ENCODE assay signal across 43 cellular contexts in genomic region chr16:55889518-55889917, GRCh38. TPM values are rescaled to one million over a fixed set of nuclear protein-coding genes. Genes with fewer than 3 reads are reported as not detected.
"Had no signal": no experiment of that assay in that cellular context is flagged by ENCODE, and none has a peak within 500 bp of the region (broad histone marks: within the 10 kb centered on the region; RNA-seq: fewer than 3 reads in every experiment).

No MANE protein-coding gene starts in this region.

- DNase-seq: activated effector memory CD4-positive, alpha-beta T cell treated with anti-CD3 and anti-CD28 coated beads, Interleukin-2, amount 50 U/mL, for 16 hours; activated effector memory CD4-positive, alpha-beta T cell treated with Interleukin-2 at 50 U/mL for 16 hours; activated gamma-delta T cell; activated gamma-delta T cell treated with Interleukin-2 at 50 U/mL for 16 hours; activated naive CD4-positive, alpha-beta T cell; activated naive CD4-positive, alpha-beta T cell treated with anti-CD3 and anti-CD28 coated beads for 36 hours; activated naive CD4-positive, alpha-beta T cell treated with anti-CD3 and anti-CD28 coated beads, Interleukin-2, amount 10 ng/mL, durations not matched to agents 7 days and 5 days; activated naive CD4-positive, alpha-beta T cell treated with anti-CD3 and anti-CD28 coated beads, Interleukin-2, amount 50 U/mL, for 16 hours; activated naive CD4-positive, alpha-beta T cell treated with Interleukin-2 at 50 U/mL for 16 hours; activated naive CD8-positive, alpha-beta T cell treated with anti-CD3 and anti-CD28 coated beads for 36 hours; activated naive CD8-positive, alpha-beta T cell treated with anti-CD3 and anti-CD28 coated beads, Interleukin-2, amount 10 ng/mL, durations not matched to agents 7 days and 5 days; activated naive CD8-positive, alpha-beta T cell treated with anti-CD3 and anti-CD28 coated beads, Interleukin-2, amount 50 U/mL, for 24 hours; activated T-cell treated with anti-CD3 and anti-CD28 coated beads for 4 hours; activated T-cell treated with anti-CD3 and anti-CD28 coated beads, Interleukin-2, amount 50 U/mL, for 1 hour; activated T-cell treated with anti-CD3 and anti-CD28 coated beads, Interleukin-2, amount 50 U/mL, for 24 hours; activated T-cell treated with anti-CD3 and anti-CD28 coated beads, Interleukin-2, amount 50 U/mL, for 4 hours; activated T-cell treated with anti-CD3 and anti-CD28 coated beads, Interleukin-2, amount 50 U/mL, for 48 hours; activated T-cell treated with anti-CD3 and anti-CD28 coated beads, Interleukin-2, amount 50 U/mL, for 72 hours; adrenal gland; amniotic stem cell; amygdala; anterior cingulate cortex; aorta; body of pancreas; brain microvascular endothelial cell; caudate nucleus; central memory CD4-positive, alpha-beta T cell; cerebellar nuclear complex had no signal

- H3K27ac Mint-ChIP-seq: activated naive CD4-positive, alpha-beta T cell treated with anti-CD3 and anti-CD28 coated beads for 36 hours; activated naive CD4-positive, alpha-beta T cell treated with anti-CD3 and anti-CD28 coated beads, Interleukin-2, amount 10 ng/mL, durations not matched to agents 7 days and 5 days; activated naive CD4-positive, alpha-beta T cell treated with anti-CD3 and anti-CD28 coated beads, Interleukin-2, amount 50 U/mL, for 24 hours; activated naive CD8-positive, alpha-beta T cell; activated naive CD8-positive, alpha-beta T cell treated with anti-CD3 and anti-CD28 coated beads for 36 hours; activated naive CD8-positive, alpha-beta T cell treated with anti-CD3 and anti-CD28 coated beads, Interleukin-2, amount 10 ng/mL, durations not matched to agents 7 days and 5 days; activated naive CD8-positive, alpha-beta T cell treated with anti-CD3 and anti-CD28 coated beads, Interleukin-2, amount 50 U/mL, for 24 hours; activated T-cell treated with anti-CD3 and anti-CD28 coated beads, Interleukin-2, amount 50 U/mL, for 24 hours; activated T-cell treated with anti-CD3 and anti-CD28 coated beads, Interleukin-2, amount 50 U/mL, for 72 hours; activated T-helper 1 cell treated with anti-CD3 and anti-CD28 coated beads, Interleukin-12 subunit alpha, Interleukin-12 subunit beta, Interleukin-2, Interleukin-4 antibody, amounts not matched to agents 30 ng/mL and 10 ng/mL and 1 ng/mL, durations not matched to agents 14 hours and 24 hours and 36 hours; activated T-helper 17 cell treated with anti-CD3 and anti-CD28 coated beads, Interleukin-2, amount 50 U/mL, for 72 hours; activated T-helper 2 cell treated with anti-CD3 and anti-CD28 coated beads, Interferon-gamma antibody, Interleukin-2, Interleukin-4, amounts not matched to agents 10 μg/mL and 5 μg/mL and 100 μg/mL, durations not matched to agents 14 hours and 24 hours and 36 hours; brain had no signal

- H3K27me3 Mint-ChIP-seq: activated naive CD4-positive, alpha-beta T cell treated with anti-CD3 and anti-CD28 coated beads, Interleukin-2, amount 10 ng/mL, durations not matched to agents 7 days and 5 days; activated naive CD8-positive, alpha-beta T cell treated with anti-CD3 and anti-CD28 coated beads, Interleukin-2, amount 50 U/mL, for 24 hours; brain had no signal

- H3K36me3 ChIP-seq: adrenal gland, ascending aorta, brain microvascular endothelial cell, breast epithelium, cardiac muscle cell had no signal

- FAIRE-seq: astrocyte, bronchial epithelial cell had no signal

- H3K4me1 ChIP-seq: adrenal gland, ascending aorta, body of pancreas, breast epithelium had no signal

- H3K36me3 Mint-ChIP-seq: activated naive CD4-positive, alpha-beta T cell treated with anti-CD3 and anti-CD28 coated beads, Interleukin-2, amount 10 ng/mL, durations not matched to agents 7 days and 5 days; activated naive CD8-positive, alpha-beta T cell treated with anti-CD3 and anti-CD28 coated beads for 36 hours; activated naive CD8-positive, alpha-beta T cell treated with anti-CD3 and anti-CD28 coated beads, Interleukin-2, amount 10 ng/mL, durations not matched to agents 7 days and 5 days; brain had no signal

- H3K4me3 ChIP-seq: adrenal gland, ascending aorta, body of pancreas, breast epithelium, cardiac muscle cell had no signal

- H3K27ac ChIP-seq: adrenal gland, ascending aorta, body of pancreas, brain microvascular endothelial cell, breast epithelium, cardiac muscle cell had no signal

- ATAC-seq: activated naive CD4-positive, alpha-beta T cell treated with anti-CD3 and anti-CD28 coated beads, Interleukin-2, amount 50 U/mL, for 72 hours; activated naive CD8-positive, alpha-beta T cell treated with anti-CD3 and anti-CD28 coated beads, Interleukin-2, amount 50 U/mL, for 24 hours; activated T-cell treated with anti-CD3 and anti-CD28 coated beads, Interleukin-2, amount 50 U/mL, for 4 hours; activated T-cell treated with anti-CD3 and anti-CD28 coated beads, Interleukin-2, amount 50 U/mL, for 72 hours; activated T-helper 17 cell treated with anti-CD3 and anti-CD28 coated beads, Interleukin-2, amount 50 U/mL, for 72 hours; body of pancreas had no signal

- H3K27me3 ChIP-seq: adrenal gland, ascending aorta, body of pancreas, brain microvascular endothelial cell, breast epithelium, cardiac muscle cell had no signal

- H3K4me1 Mint-ChIP-seq: activated naive CD4-positive, alpha-beta T cell treated with anti-CD3 and anti-CD28 coated beads, Interleukin-2, amount 10 ng/mL, durations not matched to agents 7 days and 5 days; activated naive CD4-positive, alpha-beta T cell treated with anti-CD3 and anti-CD28 coated beads, Interleukin-2, amount 50 U/mL, for 24 hours; activated naive CD8-positive, alpha-beta T cell treated with anti-CD3 and anti-CD28 coated beads for 36 hours; activated naive CD8-positive, alpha-beta T cell treated with anti-CD3 and anti-CD28 coated beads, Interleukin-2, amount 10 ng/mL, durations not matched to agents 7 days and 5 days; activated naive CD8-positive, alpha-beta T cell treated with anti-CD3 and anti-CD28 coated beads, Interleukin-2, amount 50 U/mL, for 24 hours; activated T-helper 17 cell treated with anti-CD3 and anti-CD28 coated beads, Interleukin-2, amount 50 U/mL, for 72 hours; brain; central memory CD8-positive, alpha-beta T cell had no signal

- H3K4me3 Mint-ChIP-seq: activated naive CD4-positive, alpha-beta T cell treated with anti-CD3 and anti-CD28 coated beads for 36 hours; activated naive CD4-positive, alpha-beta T cell treated with anti-CD3 and anti-CD28 coated beads, Interleukin-2, amount 10 ng/mL, durations not matched to agents 7 days and 5 days; activated naive CD4-positive, alpha-beta T cell treated with anti-CD3 and anti-CD28 coated beads, Interleukin-2, amount 50 U/mL, for 24 hours; activated naive CD8-positive, alpha-beta T cell; activated naive CD8-positive, alpha-beta T cell treated with anti-CD3 and anti-CD28 coated beads for 36 hours; activated naive CD8-positive, alpha-beta T cell treated with anti-CD3 and anti-CD28 coated beads, Interleukin-2, amount 10 ng/mL, durations not matched to agents 7 days and 5 days; activated naive CD8-positive, alpha-beta T cell treated with anti-CD3 and anti-CD28 coated beads, Interleukin-2, amount 50 U/mL, for 24 hours; activated T-cell treated with anti-CD3 and anti-CD28 coated beads, Interleukin-2, amount 50 U/mL, for 24 hours; activated T-cell treated with anti-CD3 and anti-CD28 coated beads, Interleukin-2, amount 50 U/mL, for 4 hours; activated T-cell treated with anti-CD3 and anti-CD28 coated beads, Interleukin-2, amount 50 U/mL, for 72 hours; activated T-helper 1 cell treated with anti-CD3 and anti-CD28 coated beads, Interleukin-12 subunit alpha, Interleukin-12 subunit beta, Interleukin-2, Interleukin-4 antibody, amounts not matched to agents 30 ng/mL and 10 ng/mL and 1 ng/mL, durations not matched to agents 14 hours and 24 hours and 36 hours; activated T-helper 17 cell treated with anti-CD3 and anti-CD28 coated beads, Interleukin-2, amount 50 U/mL, for 72 hours; brain; central memory CD8-positive, alpha-beta T cell had no signal

- H3K9me3 ChIP-seq: body of pancreas had no signal

RNA-seq across cellular contexts. Expression of gene CES5A, which starts 14.3 kb away (rescaled TPM):
- total RNA-seq: activated naive CD4-positive, alpha-beta T cell treated with anti-CD3 and anti-CD28 coated beads for 36 hours; activated naive CD4-positive, alpha-beta T cell treated with anti-CD3 and anti-CD28 coated beads, Interleukin-2, amount 50 U/mL, for 72 hours; activated naive CD8-positive, alpha-beta T cell treated with anti-CD3 and anti-CD28 coated beads for 36 hours; activated naive CD8-positive, alpha-beta T cell treated with anti-CD3 and anti-CD28 coated beads, Interleukin-2, amount 10 ng/mL, durations not matched to agents 7 days and 5 days; activated T-cell treated with anti-CD3 and anti-CD28 coated beads, Interleukin-2, amount 50 U/mL, for 4 hours; activated T-cell treated with anti-CD3 and anti-CD28 coated beads, Interleukin-2, amount 50 U/mL, for 72 hours; activated T-helper 1 cell treated with anti-CD3 and anti-CD28 coated beads, Interleukin-12 subunit alpha, Interleukin-12 subunit beta, Interleukin-2, Interleukin-4 antibody, amounts not matched to agents 30 ng/mL and 10 ng/mL and 1 ng/mL, durations not matched to agents 14 hours and 24 hours and 36 hours; activated T-helper 17 cell treated with anti-CD3 and anti-CD28 coated beads, Interleukin-2, amount 50 U/mL, for 72 hours; activated T-helper 2 cell treated with anti-CD3 and anti-CD28 coated beads, Interferon-gamma antibody, Interleukin-2, Interleukin-4, amounts not matched to agents 10 μg/mL and 5 μg/mL and 100 μg/mL, durations not matched to agents 14 hours and 24 hours and 36 hours; aorta; ascending aorta; astrocyte; body of pancreas; breast epithelium; bronchial epithelial cell; cardiac muscle cell; cardiac septum had no signal
- polyA plus RNA-seq: adipose tissue, aorta, cardiac muscle cell had no signal

RNA-seq across cellular contexts. Expression of gene CES1, which starts 56.6 kb away (rescaled TPM):
- total RNA-seq: activated naive CD4-positive, alpha-beta T cell treated with anti-CD3 and anti-CD28 coated beads for 36 hours; activated naive CD4-positive, alpha-beta T cell treated with anti-CD3 and anti-CD28 coated beads, Interleukin-2, amount 50 U/mL, for 72 hours; activated naive CD8-positive, alpha-beta T cell treated with anti-CD3 and anti-CD28 coated beads for 36 hours; activated naive CD8-positive, alpha-beta T cell treated with anti-CD3 and anti-CD28 coated beads, Interleukin-2, amount 10 ng/mL, durations not matched to agents 7 days and 5 days; activated T-cell treated with anti-CD3 and anti-CD28 coated beads, Interleukin-2, amount 50 U/mL, for 72 hours; activated T-helper 1 cell treated with anti-CD3 and anti-CD28 coated beads, Interleukin-12 subunit alpha, Interleukin-12 subunit beta, Interleukin-2, Interleukin-4 antibody, amounts not matched to agents 30 ng/mL and 10 ng/mL and 1 ng/mL, durations not matched to agents 14 hours and 24 hours and 36 hours; activated T-helper 17 cell treated with anti-CD3 and anti-CD28 coated beads, Interleukin-2, amount 50 U/mL, for 72 hours; activated T-helper 2 cell treated with anti-CD3 and anti-CD28 coated beads, Interferon-gamma antibody, Interleukin-2, Interleukin-4, amounts not matched to agents 10 μg/mL and 5 μg/mL and 100 μg/mL, durations not matched to agents 14 hours and 24 hours and 36 hours; astrocyte; cardiac muscle cell had no signal
- polyA plus RNA-seq: cardiac muscle cell had no signal
